8 cellular contexts compared by ENCODE assay signal in the genomic region with DNA sequence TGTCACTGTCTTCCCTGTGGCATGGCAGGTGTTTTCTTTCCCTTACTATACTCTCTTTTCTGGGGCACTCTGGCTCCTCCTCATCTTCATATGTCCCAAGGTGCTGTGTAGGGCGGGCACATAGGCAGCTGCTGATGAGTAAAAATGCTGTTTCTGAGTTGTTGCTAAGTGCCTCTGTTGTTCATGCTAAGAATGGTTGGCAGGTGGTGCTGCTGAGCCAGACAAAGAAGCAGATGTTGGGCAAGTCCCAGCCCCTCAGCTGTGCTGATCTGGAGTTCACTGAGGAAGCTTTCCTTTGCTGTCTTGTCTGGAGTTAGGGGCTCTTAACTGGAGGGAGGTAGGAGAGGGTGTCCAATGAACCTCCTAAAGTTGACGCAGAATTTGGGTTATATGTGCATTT.
DNase-seq lines count a peak whose midpoint lies in the region; ATAC-seq and TF ChIP-seq lines count a peak whose summit lies in the region.

No MANE protein-coding gene starts in this region.

- H3K27me3 Mint-ChIP-seq in activated naive CD8-positive, alpha-beta T cell = no peaks in the 10 kb centered on the region

- no peak overlapping the region for H3K4me3 ChIP-seq in tibial artery

- H3K4me1 Mint-ChIP-seq in activated naive CD8-positive, alpha-beta T cell (ENCODE audit: low read depth) = peaks cover 67% of the 10 kb centered on the region

- intact Hi-C loops in tibial artery (cut with DNase I; ENCODE audit: low total_unique reads) = no loop called here

- no peaks in the 10 kb centered on the region for H3K9me3 Mint-ChIP-seq in activated naive CD8-positive, alpha-beta T cell (ENCODE audit: low read depth)

- peak; percentile 75 for TF ChIP-seq CTCF in GM20000 (IDR thresholded peaks at IDR 0.05; ENCODE audit: extremely low read depth, missing control alignments)
- TF ChIP-seq CTCF in tibial artery (IDR thresholded peaks at IDR 0.05) = no peak

- H3K27me3 ChIP-seq in tibial artery = no peaks in the 10 kb centered on the region

- DNase-seq in DMS114 treated with DMSO at 0.1 percent for 48 hours (lab: John Stamatoyannopoulos, UW; ENCODE audit: unreplicated experiment) (peak; percentile 11), GM20000 (ENCODE audit: low spot score) (peak; percentile 66), iPS DF 4.7 (ENCODE audit: extremely low read depth, low spot score) (peak; percentile 9), tibial artery (no peak)
- peak; percentile 58 to 78 for DNase-seq in stimulated activated CD4-positive, alpha-beta T cell treated with anti-CD3 and anti-CD28 coated beads, Interleukin-4, amount 100 ng/mL, for 4 hours

- H3K36me3 ChIP-seq in tibial artery = peaks cover 80 to 99% (median 99%) of the 10 kb centered on the region in 3 donors

- ATAC-seq in HG03565 (IDR thresholded peaks at IDR 0.05; ENCODE audit: unreplicated experiment) = peak; percentile 98
- ATAC-seq in SK-N-SH treated with all-trans-retinoic acid at 6 μM for 48 hours = peak; percentile 88

- H3K36me3 Mint-ChIP-seq in activated naive CD8-positive, alpha-beta T cell = peaks cover 10% of the 10 kb centered on the region

- no peaks in the 10 kb centered on the region for H3K4me1 ChIP-seq in tibial artery

- no peak overlapping the region for H3K27ac ChIP-seq in tibial artery

- no peaks in the 10 kb centered on the region for H3K9me3 ChIP-seq in tibial artery

- H3K27ac Mint-ChIP-seq in activated naive CD8-positive, alpha-beta T cell = peak overlapping the region; percentile 97

- H3K4me3 Mint-ChIP-seq in activated naive CD8-positive, alpha-beta T cell = peak overlapping the region; percentile 83

TF ChIP-seq in SK-N-SH treated with all-trans-retinoic acid at 6 μM for 48 hours, 23 proteins besides CTCF, POLR2A, EP300 and RAD21:
- TF ChIP-seq ZC3H10 (CRISPR knock-in tag; IDR thresholded peaks at IDR 0.05) (no peak), ZNF565 (CRISPR knock-in tag; conservative IDR thresholded peaks at IDR 0.05; ENCODE audit: low read depth) (no peak), RARB (CRISPR knock-in tag; IDR thresholded peaks at IDR 0.05) (no peak), ZNF70 (CRISPR knock-in tag; IDR thresholded peaks at IDR 0.05) (no peak), OSR1 (CRISPR knock-in tag; IDR thresholded peaks at IDR 0.05) (no peak), CSDC2 (CRISPR knock-in tag; IDR thresholded peaks at IDR 0.05) (no peak), ZFP30 (CRISPR knock-in tag; IDR thresholded peaks at IDR 0.05) (no peak), ESRRG (CRISPR knock-in tag; IDR thresholded peaks at IDR 0.05) (no peak), TCF4 (CRISPR knock-in tag; IDR thresholded peaks at IDR 0.05; ENCODE audit: borderline replicate concordance) (no peak), TOX (CRISPR knock-in tag; IDR thresholded peaks at IDR 0.05; ENCODE audit: borderline replicate concordance) (no peak), GLIS3 (CRISPR knock-in tag; IDR thresholded peaks at IDR 0.05) (no peak), PPARA (CRISPR knock-in tag; IDR thresholded peaks at IDR 0.05; ENCODE audit: borderline replicate concordance) (no peak), SNAI2 (CRISPR knock-in tag; IDR thresholded peaks at IDR 0.05) (no peak), ISL1 (CRISPR knock-in tag; IDR thresholded peaks at IDR 0.05) (no peak)
- TF ChIP-seq, protein P1, sequence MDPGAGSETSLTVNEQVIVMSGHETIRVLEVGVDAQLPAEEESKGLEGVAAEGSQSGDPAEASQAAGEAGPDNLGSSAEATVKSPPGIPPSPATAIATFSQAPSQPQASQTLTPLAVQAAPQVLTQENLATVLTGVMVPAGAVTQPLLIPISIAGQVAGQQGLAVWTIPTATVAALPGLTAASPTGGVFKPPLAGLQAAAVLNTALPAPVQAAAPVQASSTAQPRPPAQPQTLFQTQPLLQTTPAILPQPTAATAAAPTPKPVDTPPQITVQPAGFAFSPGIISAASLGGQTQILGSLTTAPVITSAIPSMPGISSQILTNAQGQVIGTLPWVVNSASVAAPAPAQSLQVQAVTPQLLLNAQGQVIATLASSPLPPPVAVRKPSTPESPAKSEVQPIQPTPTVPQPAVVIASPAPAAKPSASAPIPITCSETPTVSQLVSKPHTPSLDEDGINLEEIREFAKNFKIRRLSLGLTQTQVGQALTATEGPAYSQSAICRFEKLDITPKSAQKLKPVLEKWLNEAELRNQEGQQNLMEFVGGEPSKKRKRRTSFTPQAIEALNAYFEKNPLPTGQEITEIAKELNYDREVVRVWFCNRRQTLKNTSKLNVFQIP (CRISPR knock-in tag; IDR thresholded peaks at IDR 0.05; ENCODE audit: borderline replicate concordance, low read depth) = no peak
- TF ChIP-seq, protein P2, sequence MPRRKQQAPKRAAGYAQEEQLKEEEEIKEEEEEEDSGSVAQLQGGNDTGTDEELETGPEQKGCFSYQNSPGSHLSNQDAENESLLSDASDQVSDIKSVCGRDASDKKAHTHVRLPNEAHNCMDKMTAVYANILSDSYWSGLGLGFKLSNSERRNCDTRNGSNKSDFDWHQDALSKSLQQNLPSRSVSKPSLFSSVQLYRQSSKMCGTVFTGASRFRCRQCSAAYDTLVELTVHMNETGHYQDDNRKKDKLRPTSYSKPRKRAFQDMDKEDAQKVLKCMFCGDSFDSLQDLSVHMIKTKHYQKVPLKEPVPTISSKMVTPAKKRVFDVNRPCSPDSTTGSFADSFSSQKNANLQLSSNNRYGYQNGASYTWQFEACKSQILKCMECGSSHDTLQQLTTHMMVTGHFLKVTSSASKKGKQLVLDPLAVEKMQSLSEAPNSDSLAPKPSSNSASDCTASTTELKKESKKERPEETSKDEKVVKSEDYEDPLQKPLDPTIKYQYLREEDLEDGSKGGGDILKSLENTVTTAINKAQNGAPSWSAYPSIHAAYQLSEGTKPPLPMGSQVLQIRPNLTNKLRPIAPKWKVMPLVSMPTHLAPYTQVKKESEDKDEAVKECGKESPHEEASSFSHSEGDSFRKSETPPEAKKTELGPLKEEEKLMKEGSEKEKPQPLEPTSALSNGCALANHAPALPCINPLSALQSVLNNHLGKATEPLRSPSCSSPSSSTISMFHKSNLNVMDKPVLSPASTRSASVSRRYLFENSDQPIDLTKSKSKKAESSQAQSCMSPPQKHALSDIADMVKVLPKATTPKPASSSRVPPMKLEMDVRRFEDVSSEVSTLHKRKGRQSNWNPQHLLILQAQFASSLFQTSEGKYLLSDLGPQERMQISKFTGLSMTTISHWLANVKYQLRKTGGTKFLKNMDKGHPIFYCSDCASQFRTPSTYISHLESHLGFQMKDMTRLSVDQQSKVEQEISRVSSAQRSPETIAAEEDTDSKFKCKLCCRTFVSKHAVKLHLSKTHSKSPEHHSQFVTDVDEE (CRISPR knock-in tag; IDR thresholded peaks at IDR 0.05) = no peak
- TF ChIP-seq, protein P3, sequence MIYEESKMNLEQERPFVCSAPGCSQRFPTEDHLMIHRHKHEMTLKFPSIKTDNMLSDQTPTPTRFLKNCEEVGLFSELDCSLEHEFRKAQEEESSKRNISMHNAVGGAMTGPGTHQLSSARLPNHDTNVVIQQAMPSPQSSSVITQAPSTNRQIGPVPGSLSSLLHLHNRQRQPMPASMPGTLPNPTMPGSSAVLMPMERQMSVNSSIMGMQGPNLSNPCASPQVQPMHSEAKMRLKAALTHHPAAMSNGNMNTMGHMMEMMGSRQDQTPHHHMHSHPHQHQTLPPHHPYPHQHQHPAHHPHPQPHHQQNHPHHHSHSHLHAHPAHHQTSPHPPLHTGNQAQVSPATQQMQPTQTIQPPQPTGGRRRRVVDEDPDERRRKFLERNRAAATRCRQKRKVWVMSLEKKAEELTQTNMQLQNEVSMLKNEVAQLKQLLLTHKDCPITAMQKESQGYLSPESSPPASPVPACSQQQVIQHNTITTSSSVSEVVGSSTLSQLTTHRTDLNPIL (CRISPR knock-in tag; IDR thresholded peaks at IDR 0.05; ENCODE audit: low read depth) = no peak
- TF ChIP-seq, protein P4, sequence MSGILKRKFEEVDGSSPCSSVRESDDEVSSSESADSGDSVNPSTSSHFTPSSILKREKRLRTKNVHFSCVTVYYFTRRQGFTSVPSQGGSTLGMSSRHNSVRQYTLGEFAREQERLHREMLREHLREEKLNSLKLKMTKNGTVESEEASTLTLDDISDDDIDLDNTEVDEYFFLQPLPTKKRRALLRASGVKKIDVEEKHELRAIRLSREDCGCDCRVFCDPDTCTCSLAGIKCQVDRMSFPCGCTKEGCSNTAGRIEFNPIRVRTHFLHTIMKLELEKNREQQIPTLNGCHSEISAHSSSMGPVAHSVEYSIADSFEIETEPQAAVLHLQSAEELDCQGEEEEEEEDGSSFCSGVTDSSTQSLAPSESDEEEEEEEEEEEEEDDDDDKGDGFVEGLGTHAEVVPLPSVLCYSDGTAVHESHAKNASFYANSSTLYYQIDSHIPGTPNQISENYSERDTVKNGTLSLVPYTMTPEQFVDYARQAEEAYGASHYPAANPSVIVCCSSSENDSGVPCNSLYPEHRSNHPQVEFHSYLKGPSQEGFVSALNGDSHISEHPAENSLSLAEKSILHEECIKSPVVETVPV (CRISPR knock-in tag; IDR thresholded peaks at IDR 0.05) = no peak
- TF ChIP-seq, protein P5, sequence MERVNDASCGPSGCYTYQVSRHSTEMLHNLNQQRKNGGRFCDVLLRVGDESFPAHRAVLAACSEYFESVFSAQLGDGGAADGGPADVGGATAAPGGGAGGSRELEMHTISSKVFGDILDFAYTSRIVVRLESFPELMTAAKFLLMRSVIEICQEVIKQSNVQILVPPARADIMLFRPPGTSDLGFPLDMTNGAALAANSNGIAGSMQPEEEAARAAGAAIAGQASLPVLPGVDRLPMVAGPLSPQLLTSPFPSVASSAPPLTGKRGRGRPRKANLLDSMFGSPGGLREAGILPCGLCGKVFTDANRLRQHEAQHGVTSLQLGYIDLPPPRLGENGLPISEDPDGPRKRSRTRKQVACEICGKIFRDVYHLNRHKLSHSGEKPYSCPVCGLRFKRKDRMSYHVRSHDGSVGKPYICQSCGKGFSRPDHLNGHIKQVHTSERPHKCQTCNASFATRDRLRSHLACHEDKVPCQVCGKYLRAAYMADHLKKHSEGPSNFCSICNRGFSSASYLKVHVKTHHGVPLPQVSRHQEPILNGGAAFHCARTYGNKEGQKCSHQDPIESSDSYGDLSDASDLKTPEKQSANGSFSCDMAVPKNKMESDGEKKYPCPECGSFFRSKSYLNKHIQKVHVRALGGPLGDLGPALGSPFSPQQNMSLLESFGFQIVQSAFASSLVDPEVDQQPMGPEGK (CRISPR knock-in tag; IDR thresholded peaks at IDR 0.05; ENCODE audit: borderline replicate concordance) = no peak

Comparison
In these comparisons a context has a peak if more than half of its experiments do, and no peak if none do; other contexts are left out.
1. DNase-seq: peak in DMS114 treated with DMSO at 0.1 percent for 48 hours (single experiment), GM20000 (single experiment), iPS DF 4.7 (single experiment) and stimulated activated CD4-positive, alpha-beta T cell treated with anti-CD3 and anti-CD28 coated beads, Interleukin-4, amount 100 ng/mL, for 4 hours (2 of 2); none in tibial artery (0 of 2).